ENCODE assay signal across 9 cellular contexts in the genomic region with DNA sequence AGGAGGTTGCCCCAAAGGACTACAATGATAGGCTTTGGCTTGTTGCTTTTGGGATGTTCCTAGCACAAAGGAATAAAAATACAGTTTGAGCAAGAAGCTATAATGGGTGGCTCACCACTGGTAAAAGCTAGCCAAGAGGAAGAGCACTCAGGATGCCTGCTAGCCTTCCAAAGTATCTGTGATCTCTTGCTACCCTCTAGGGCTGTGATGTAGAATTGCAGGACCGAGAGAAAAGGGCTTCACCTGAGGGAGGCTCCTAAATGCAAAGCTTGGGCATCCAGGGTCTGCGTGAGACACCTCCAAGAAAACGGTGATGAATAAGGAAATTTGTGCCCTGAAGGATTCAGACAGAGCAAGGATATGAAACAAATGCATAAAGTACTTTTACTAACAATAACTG. TPM values are rescaled to one million over a fixed set of nuclear protein-coding genes. Genes with fewer than 3 reads are reported as not detected.
DNase-seq lines count a peak whose midpoint lies in the region; ATAC-seq, FAIRE-seq and TF ChIP-seq lines count a peak whose summit lies in the region.
"Had no signal": no experiment of that assay in that cellular context is flagged by ENCODE, and none has a peak within 500 bp of the region (broad histone marks: within the 10 kb centered on the region; RNA-seq: fewer than 3 reads in every experiment).

No MANE protein-coding gene starts in this region.

- intact Hi-C loops in MCF 10A (cut with micrococcal nuclease) (loop anchor here (1.0 to 5.0 kb wide), 6 partner anchors 55 to 296 kb away; no protein-coding TSS in a partner anchor), breast epithelium (cut with DNase I; ENCODE audit: low total_unique reads) (no loop called here), thyroid gland (cut with DNase I) (no loop called here)

- H3K27me3 ChIP-seq in breast epithelium (no peaks in the 10 kb centered on the region), endodermal cell (ENCODE audit: control insufficient read depth, insufficient read depth, low read length, poor library complexity, severe bottlenecking) (no peaks in the 10 kb centered on the region), thyroid gland (no peaks in the 10 kb centered on the region)

- DNase-seq in MCF 10A (ENCODE audit: unreplicated experiment) (peak; percentile 82), breast epithelium (ENCODE audit: low spot score in 2 of 2) (no peak), endodermal cell (no peak), thyroid gland (no peak), RCC 7860 (ENCODE audit: low spot score) (no peak)
- no peak for DNase-seq in activated CD4-positive, CD25-positive, alpha-beta regulatory T cell treated with anti-CD3 and anti-CD28 coated beads, Interleukin-2, amount 50 U/mL, for 72 hours

- 68 to 92% methylated on average over 2 to 3 of the region's 3 CpGs for WGBS in endodermal cell (ENCODE audit: insufficient coverage in 1 of 2, insufficient read length in 1 of 2), 2 experiments
- 73 to 79% methylated on average over 3 of the region's 3 CpGs for whole genome bisulfite sequencing in thyroid gland, 2 donors

- CTCF ChIA-PET in MCF 10A (lab: Yijun Ruan, JAX), result interaction anchor here (0.6 to 6.0 kb wide), 78 partner anchors 8 to 1120 kb away, joined by 3 to 186 read pairs (median 4); partner anchors contain the start of genes PRR9, SMCP and SPRR2D

- no peak for ATAC-seq in HG02981 (IDR thresholded peaks at IDR 0.05; ENCODE audit: unreplicated experiment)

- BruUV-seq in MCF 10A (replicated peaks; lab: Mats Ljungman, UMichigan), result no TSS peak

- no peaks in the 10 kb centered on the region for H3K9me3 ChIP-seq in breast epithelium
- H3K9me3 ChIP-seq in endodermal cell (ENCODE audit: control insufficient read depth, low read length), result peaks cover 49% of the 10 kb centered on the region
- no peaks in the 10 kb centered on the region for H3K9me3 ChIP-seq in thyroid gland

- no peak overlapping the region for H3K4me3 Mint-ChIP-seq in MCF 10A (ENCODE audit: unreplicated experiment)
- no peak overlapping the region for H3K4me3 Mint-ChIP-seq in endodermal cell
- H3K4me3 Mint-ChIP-seq: activated naive CD4-positive, alpha-beta T cell treated with anti-CD3 and anti-CD28 coated beads, Interleukin-2, amount 50 U/mL, for 24 hours had no signal

- H3K9ac ChIP-seq in endodermal cell (ENCODE audit: extremely low read depth, low read length, poor library complexity, severe bottlenecking), result no peak overlapping the region

- TF ChIP-seq POLR2A in breast epithelium (IDR thresholded peaks at IDR 0.05), result no peak
- no peak for TF ChIP-seq POLR2A in thyroid gland (IDR thresholded peaks at IDR 0.05)

- no peaks in the 10 kb centered on the region for H3K27me3 Mint-ChIP-seq in MCF 10A (ENCODE audit: insufficient read depth, unreplicated experiment)
- H3K27me3 Mint-ChIP-seq in endodermal cell (ENCODE audit: insufficient read depth), result no peaks in the 10 kb centered on the region

- H3K27ac Mint-ChIP-seq in MCF 10A (ENCODE audit: low read depth, unreplicated experiment), result no peak overlapping the region
- no peak overlapping the region for H3K27ac Mint-ChIP-seq in endodermal cell
- H3K27ac Mint-ChIP-seq: activated naive CD4-positive, alpha-beta T cell treated with anti-CD3 and anti-CD28 coated beads, Interleukin-2, amount 50 U/mL, for 24 hours had no signal

- no peaks in the 10 kb centered on the region for H3K36me3 Mint-ChIP-seq in MCF 10A (ENCODE audit: insufficient read depth, unreplicated experiment)
- no peaks in the 10 kb centered on the region for H3K36me3 Mint-ChIP-seq in endodermal cell (ENCODE audit: low read depth)
- H3K36me3 Mint-ChIP-seq: activated naive CD4-positive, alpha-beta T cell treated with anti-CD3 and anti-CD28 coated beads, Interleukin-2, amount 50 U/mL, for 24 hours had no signal

- POLR2A ChIA-PET in MCF 10A (lab: Yijun Ruan, JAX), result interaction anchor here (0.6 to 2.0 kb wide), 13 partner anchors 28 to 336 kb away, joined by 3 to 15 read pairs (median 4); no protein-coding TSS in a partner anchor

- H3K9me3 Mint-ChIP-seq in MCF 10A (ENCODE audit: unreplicated experiment), result no peaks in the 10 kb centered on the region
- H3K9me3 Mint-ChIP-seq in endodermal cell, result peaks cover 69% of the 10 kb centered on the region
- H3K9me3 Mint-ChIP-seq: activated naive CD4-positive, alpha-beta T cell treated with anti-CD3 and anti-CD28 coated beads, Interleukin-2, amount 50 U/mL, for 24 hours had no signal

- H3K4me1 ChIP-seq in breast epithelium (no peaks in the 10 kb centered on the region), endodermal cell (ENCODE audit: control insufficient read depth, insufficient read depth, low read length) (no peaks in the 10 kb centered on the region), thyroid gland (no peaks in the 10 kb centered on the region)

- TF ChIP-seq CTCF in MCF 10A (IDR thresholded peaks at IDR 0.05; ENCODE audit: unreplicated experiment) (peak; percentile 98), breast epithelium (IDR thresholded peaks at IDR 0.05) (no peak), LNCAP (IDR thresholded peaks at IDR 0.05) (peak; percentile 46; the same call in 1 of the 2 replicates), endodermal cell (conservative IDR thresholded peaks at IDR 0.05) (no peak), thyroid gland (IDR thresholded peaks at IDR 0.05) (no peak)

- no peak for FAIRE-seq in RCC 7860 (lab: Jason Lieb, UNC)

- H3K27ac ChIP-seq in breast epithelium (no peak overlapping the region), endodermal cell (ENCODE audit: low read depth, low read length) (no peak overlapping the region), thyroid gland (no peak overlapping the region)

- no peaks in the 10 kb centered on the region for H3K36me3 ChIP-seq in breast epithelium
- H3K36me3 ChIP-seq in endodermal cell (ENCODE audit: control insufficient read depth, insufficient read depth, low read length), result no peaks in the 10 kb centered on the region
- no peaks in the 10 kb centered on the region for H3K36me3 ChIP-seq in thyroid gland

- H3K4me1 Mint-ChIP-seq in MCF 10A (ENCODE audit: insufficient read depth, unreplicated experiment) (peaks cover 11% of the 10 kb centered on the region), endodermal cell (no peaks in the 10 kb centered on the region)
- H3K4me1 Mint-ChIP-seq: activated naive CD4-positive, alpha-beta T cell treated with anti-CD3 and anti-CD28 coated beads, Interleukin-2, amount 50 U/mL, for 24 hours had no signal

- H3K4me3 ChIP-seq in breast epithelium, result no peak overlapping the region
- H3K4me3 ChIP-seq in endodermal cell (ENCODE audit: low read length), result peak overlapping the region; percentile 29
- H3K4me3 ChIP-seq in thyroid gland (replicated peaks in 1 of 3), result no peak overlapping the region

RNA-seq across cellular contexts. Expression of gene IVL, which starts 17.7 kb away (rescaled TPM):
- total RNA-seq in MCF 10A (2022) (0.33 and 0.56 TPM in 2 replicates), breast epithelium (not detected), endodermal cell (not detected), thyroid gland (not detected)
- polyA plus RNA-seq in endodermal cell (2013, experiment 1 of 2), result not detected
- not detected for polyA plus RNA-seq in endodermal cell (2013, experiment 2 of 2)

RNA-seq across cellular contexts. Expression of gene SPRR5, which starts 20.9 kb away (rescaled TPM):
- total RNA-seq in MCF 10A (2022) (not detected in 2 replicates), breast epithelium (not detected), endodermal cell (not detected), thyroid gland (not detected)
- polyA plus RNA-seq in endodermal cell (2013, experiment 1 of 2), result not detected
- polyA plus RNA-seq in endodermal cell (2013, experiment 2 of 2), result not detected

RNA-seq across cellular contexts. Expression of gene SPRR4, which starts 44.4 kb away (rescaled TPM):
- total RNA-seq in MCF 10A (2022) (not detected in 2 replicates), breast epithelium (not detected), endodermal cell (not detected), thyroid gland (not detected)
- polyA plus RNA-seq in endodermal cell (2013, experiment 1 of 2), result not detected
- polyA plus RNA-seq in endodermal cell (2013, experiment 2 of 2), result not detected

RNA-seq across cellular contexts. Expression of gene SMCP, which starts 48.0 kb away (rescaled TPM):
- not detected in 2 replicates for total RNA-seq in MCF 10A (2022)
- total RNA-seq in breast epithelium, result not detected
- not detected for total RNA-seq in endodermal cell
- not detected for polyA plus RNA-seq in endodermal cell (2013, experiment 1 of 2)
- polyA plus RNA-seq in endodermal cell (2013, experiment 2 of 2), result not detected
- total RNA-seq in thyroid gland, result 1 to 10 TPM in 1 of 4 donors, not detected in 3; 2.6 TPM

RNA-seq across cellular contexts. Expression of gene SPRR1A, which starts 57.8 kb away (rescaled TPM):
- total RNA-seq in MCF 10A (2022) (not detected in 2 replicates), breast epithelium (not detected), endodermal cell (not detected), thyroid gland (not detected)
- polyA plus RNA-seq in endodermal cell (2013, experiment 1 of 2), result not detected
- polyA plus RNA-seq in endodermal cell (2013, experiment 2 of 2), result not detected

Comparison
In these comparisons a context has a peak if more than half of its experiments do, and no peak if none do; other contexts are left out.
1. CTCF ChIP-seq: peak in MCF 10A (single experiment) and LNCAP (single experiment); none in breast epithelium (0 of 3), endodermal cell (single experiment) and thyroid gland (0 of 6).